Comparison of ENCODE assay signal across 25 cellular contexts in genomic region chr5:40667171-40667663, GRCh38. TPM values are rescaled to one million over a fixed set of nuclear protein-coding genes. Genes with fewer than 3 reads are reported as not detected.
"Had no signal": no experiment of that assay in that cellular context is flagged by ENCODE, and none has a peak within 500 bp of the region (broad histone marks: within the 10 kb centered on the region; RNA-seq: fewer than 3 reads in every experiment).

No MANE protein-coding gene starts in this region.

- H3K9me3 Mint-ChIP-seq: activated CD4-positive, alpha-beta memory T cell treated with anti-CD3 and anti-CD28 coated beads for 36 hours; activated CD4-positive, alpha-beta T cell treated with anti-CD3 and anti-CD28 coated beads, Interleukin-2, amount 10 ng/mL, durations not matched to agents 24 days and 14 days; dendritic cell treated with granulocyte-macrophage colony-stimulating factor and Interleukin-4, amounts not matched to agents 40 ng/mL and 50 ng/mL, for 4 days; mesothelial cell of epicardium; neural crest cell had no signal

- H3K4me3 Mint-ChIP-seq: activated CD4-positive, alpha-beta memory T cell treated with anti-CD3 and anti-CD28 coated beads for 36 hours; activated CD4-positive, alpha-beta T cell treated with anti-CD3 and anti-CD28 coated beads, Interleukin-2, amount 10 ng/mL, durations not matched to agents 24 days and 14 days; activated naive CD4-positive, alpha-beta T cell treated with anti-CD3 and anti-CD28 coated beads for 36 hours; dendritic cell treated with granulocyte-macrophage colony-stimulating factor and Interleukin-4, amounts not matched to agents 40 ng/mL and 50 ng/mL, for 4 days; mesothelial cell of epicardium; neural crest cell had no signal

- H3K27ac Mint-ChIP-seq: activated CD4-positive, alpha-beta memory T cell treated with anti-CD3 and anti-CD28 coated beads for 36 hours; activated CD4-positive, alpha-beta T cell treated with anti-CD3 and anti-CD28 coated beads, Interleukin-2, amount 10 ng/mL, durations not matched to agents 24 days and 14 days; activated naive CD4-positive, alpha-beta T cell treated with anti-CD3 and anti-CD28 coated beads for 36 hours; dendritic cell treated with granulocyte-macrophage colony-stimulating factor and Interleukin-4, amounts not matched to agents 40 ng/mL and 50 ng/mL, for 4 days; mesothelial cell of epicardium; naive thymus-derived CD4-positive, alpha-beta T cell had no signal

- H3K27ac ChIP-seq: epithelial cell of prostate, parathyroid adenoma, tibial nerve had no signal

- H3K4me1 Mint-ChIP-seq: neural crest cell had no signal

- DNase-seq: activated CD4-positive, alpha-beta memory T cell treated with anti-CD3 and anti-CD28 coated beads for 36 hours; activated CD4-positive, CD25-positive, alpha-beta regulatory T cell treated with anti-CD3 and anti-CD28 coated beads, Interleukin-2, amount 50 U/mL, for 72 hours; activated effector memory CD4-positive, alpha-beta T cell treated with Interleukin-2 at 50 U/mL for 16 hours; activated naive CD4-positive, alpha-beta T cell treated with anti-CD3 and anti-CD28 coated beads for 36 hours; activated T-cell treated with anti-CD3 and anti-CD28 coated beads, Interleukin-2, amount 50 U/mL, for 48 hours; amygdala; central memory CD4-positive, alpha-beta T cell; effector CD4-positive, alpha-beta T cell; left cardiac atrium; naive thymus-derived CD4-positive, alpha-beta T cell; nucleus accumbens; right cardiac atrium; stimulated activated CD4-positive, alpha-beta T cell treated with anti-CD3 and anti-CD28 coated beads, Interleukin-2, amount 100 ng/mL, for 48 hours; stimulated activated naive CD4-positive, alpha-beta T cell treated with Interleukin-2 at 50 U/mL for 16 hours; T-helper 2 cell had no signal

- H3K9me3 ChIP-seq: tibial nerve had no signal

- H3K27me3 ChIP-seq: tibial nerve had no signal

- H3K4me1 ChIP-seq: parathyroid adenoma, tibial nerve had no signal

- H3K36me3 Mint-ChIP-seq: activated CD4-positive, alpha-beta memory T cell treated with anti-CD3 and anti-CD28 coated beads for 36 hours; mesothelial cell of epicardium had no signal

- H3K36me3 ChIP-seq: tibial nerve had no signal

- FAIRE-seq: endometrium, frontal cortex, islet of Langerhans had no signal

- ATAC-seq: left cardiac atrium; naive thymus-derived CD4-positive, alpha-beta T cell; right cardiac atrium had no signal

- H3K4me3 ChIP-seq: tibial nerve had no signal

- H3K27me3 Mint-ChIP-seq: activated CD4-positive, alpha-beta memory T cell treated with anti-CD3 and anti-CD28 coated beads for 36 hours; activated CD4-positive, alpha-beta T cell treated with anti-CD3 and anti-CD28 coated beads, Interleukin-2, amount 10 ng/mL, durations not matched to agents 24 days and 14 days; dendritic cell treated with granulocyte-macrophage colony-stimulating factor and Interleukin-4, amounts not matched to agents 40 ng/mL and 50 ng/mL, for 4 days; naive thymus-derived CD4-positive, alpha-beta T cell had no signal

RNA-seq across cellular contexts. Expression of gene PTGER4, which starts 12.5 kb away (rescaled TPM):
- total RNA-seq: neural crest cell had no signal
